2 cellular contexts compared by ENCODE assay signal in genomic region chr22:35547993-35548761, GRCh38.
TF ChIP-seq lines count a peak whose summit lies in the region.

No MANE protein-coding gene starts in this region.

TF ChIP-seq in HCT116, 20 proteins besides CTCF, POLR2A, EP300 and RAD21 (continued from another document):
- TF ChIP-seq CBX3 (IDR thresholded peaks at IDR 0.05; ENCODE audit: low read depth) (no peak), REST (IDR thresholded peaks at IDR 0.05; ENCODE audit: low read depth) (no peak), YY1 (IDR thresholded peaks at IDR 0.05; ENCODE audit: extremely low read depth, insufficient replicate concordance, low read depth, low read length) (no peak), SIN3A (IDR thresholded peaks at IDR 0.05; ENCODE audit: low read depth) (no peak), JUND (IDR thresholded peaks at IDR 0.05) (no peak), POLR2AphosphoS5 (IDR thresholded peaks at IDR 0.05; ENCODE audit: low read depth, low read length) (no peak), ZNF274 (IDR thresholded peaks at IDR 0.05; ENCODE audit: low read depth, low read length) (no peak), FOSL1 (IDR thresholded peaks at IDR 0.05; ENCODE audit: low read depth) (no peak), SP1 (IDR thresholded peaks at IDR 0.05; ENCODE audit: low read depth) (no peak), MAX (IDR thresholded peaks at IDR 0.05) (no peak)

TF ChIP-seq in WTC11, 78 proteins besides CTCF, POLR2A, EP300 and RAD21 (continued from another document):
- TF ChIP-seq ARID4B (CRISPR knock-in tag; IDR thresholded peaks at IDR 0.05; ENCODE audit: borderline replicate concordance) (no peak), ZMAT4 (CRISPR knock-in tag; IDR thresholded peaks at IDR 0.05) (no peak), RORB (CRISPR knock-in tag; IDR thresholded peaks at IDR 0.05) (no peak), ZNF425 (CRISPR knock-in tag; conservative IDR thresholded peaks at IDR 0.05) (no peak), OVOL2 (CRISPR knock-in tag; IDR thresholded peaks at IDR 0.05; ENCODE audit: borderline replicate concordance) (no peak), ATF1 (CRISPR knock-in tag; IDR thresholded peaks at IDR 0.05) (no peak), SP1 (CRISPR knock-in tag; conservative IDR thresholded peaks at IDR 0.05) (no peak; the same call in 1 of the 2 replicates), ZNF263 (CRISPR knock-in tag; IDR thresholded peaks at IDR 0.05; ENCODE audit: low read depth) (no peak), NFATC4 (CRISPR knock-in tag; IDR thresholded peaks at IDR 0.05) (no peak)
- TF ChIP-seq, protein P1, sequence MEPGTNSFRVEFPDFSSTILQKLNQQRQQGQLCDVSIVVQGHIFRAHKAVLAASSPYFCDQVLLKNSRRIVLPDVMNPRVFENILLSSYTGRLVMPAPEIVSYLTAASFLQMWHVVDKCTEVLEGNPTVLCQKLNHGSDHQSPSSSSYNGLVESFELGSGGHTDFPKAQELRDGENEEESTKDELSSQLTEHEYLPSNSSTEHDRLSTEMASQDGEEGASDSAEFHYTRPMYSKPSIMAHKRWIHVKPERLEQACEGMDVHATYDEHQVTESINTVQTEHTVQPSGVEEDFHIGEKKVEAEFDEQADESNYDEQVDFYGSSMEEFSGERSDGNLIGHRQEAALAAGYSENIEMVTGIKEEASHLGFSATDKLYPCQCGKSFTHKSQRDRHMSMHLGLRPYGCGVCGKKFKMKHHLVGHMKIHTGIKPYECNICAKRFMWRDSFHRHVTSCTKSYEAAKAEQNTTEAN (CRISPR knock-in tag; IDR thresholded peaks at IDR 0.05), result no peak
